In genomic region chr12:47102406-47102805, GRCh38 we compare ENCODE assay signal across 17 cellular contexts. TPM values are rescaled to one million over a fixed set of nuclear protein-coding genes. Genes with fewer than 3 reads are reported as not detected.
DNase-seq lines count a peak whose midpoint lies in the region; ATAC-seq and TF ChIP-seq lines count a peak whose summit lies in the region.
"Had no signal": no experiment of that assay in that cellular context is flagged by ENCODE, and none has a peak within 500 bp of the region (broad histone marks: within the 10 kb centered on the region; RNA-seq: fewer than 3 reads in every experiment).

No MANE protein-coding gene starts in this region.

- ATAC-seq in HG03565 (IDR thresholded peaks at IDR 0.05; ENCODE audit: unreplicated experiment) = no peak
- ATAC-seq: K562 had no signal

- H3K9me2 ChIP-seq in hepatocyte (replicated peaks; ENCODE audit: insufficient read depth) = no peaks in the 10 kb centered on the region

- DNase-seq in hepatocyte (ENCODE audit: low spot score) (no peak), renal cortical epithelial cell (ENCODE audit: low read depth) (peak; percentile 77), vagina (ENCODE audit: extremely low spot score in 2 of 2) (no peak), NCI-H510A (lab: John Stamatoyannopoulos, UW) (no peak)
- no peak for DNase-seq in activated CD4-positive, alpha-beta T cell treated with anti-CD3 and anti-CD28 coated beads for 48 hours
- DNase-seq: Calu3; CD4-positive, CD25-positive, alpha-beta regulatory T cell; DMS53; H9; NCI-H187; NCI-H345; NCI-H748 treated with DMSO at 0.1 percent for 48 hours; OCI-M1 had no signal

- H3K27me3 ChIP-seq in hepatocyte (no peaks in the 10 kb centered on the region), vagina (no peaks in the 10 kb centered on the region)

- H3K4me3 ChIP-seq in hepatocyte = no peak overlapping the region
- no peak overlapping the region for H3K4me3 ChIP-seq in vagina
- H3K4me3 ChIP-seq: K562 had no signal

- no peaks in the 10 kb centered on the region for H3K9me3 ChIP-seq in hepatocyte (ENCODE audit: low read depth)
- H3K9me3 ChIP-seq in vagina = no peaks in the 10 kb centered on the region

- no peak overlapping the region for H3K4me2 ChIP-seq in hepatocyte

- TF ChIP-seq POLR2A in vagina (IDR thresholded peaks at IDR 0.05) = no peak

- peak overlapping the region; percentile 68 for H3K27ac ChIP-seq in VCaP
- peak overlapping the region; percentile 72 for H3K27ac ChIP-seq in hepatocyte
- H3K27ac ChIP-seq in vagina = peak overlapping the region; percentile 41
- H3K27ac ChIP-seq: RWPE1 had no signal

- WGBS in hepatocyte (ENCODE audit: low lambda C conversion rate, missing lambda C conversion rate) = 91% methylated on average over 4 of the region's 4 CpGs

- TF ChIP-seq CTCF in VCaP (conservative IDR thresholded peaks at IDR 0.05) = no peak
- TF ChIP-seq CTCF in hepatocyte (IDR thresholded peaks at IDR 0.05; ENCODE audit: poor library complexity) = no peak
- TF ChIP-seq CTCF in vagina (IDR thresholded peaks at IDR 0.05) = no peak

- H3K36me3 ChIP-seq in hepatocyte (replicated peaks; ENCODE audit: insufficient read depth, low read depth) (no peaks in the 10 kb centered on the region), vagina (no peaks in the 10 kb centered on the region)

- H3K4me1 ChIP-seq in hepatocyte (ENCODE audit: insufficient read depth) (peaks cover 8% of the 10 kb centered on the region), vagina (peaks cover 7% of the 10 kb centered on the region)

- no peak overlapping the region for H2AFZ ChIP-seq in hepatocyte

- H4K20me1 ChIP-seq in hepatocyte (ENCODE audit: insufficient read depth, poor library complexity, severe bottlenecking) = no peaks in the 10 kb centered on the region

- intact Hi-C loops in vagina (cut with DNase I) = no loop called here

- no peaks in the 10 kb centered on the region for H3K79me2 ChIP-seq in hepatocyte

RNA-seq across cellular contexts. Expression of gene AMIGO2, which starts 22.6 kb away (rescaled TPM):
- 57.2 and 57.8 TPM in 2 replicates for total RNA-seq in hepatocyte
- 57.3 and 65.6 TPM in 2 replicates for polyA plus RNA-seq in hepatocyte
- total RNA-seq in renal cortical epithelial cell = 154 and 312 TPM in 2 replicates
- 20.4 TPM for total RNA-seq in vagina

RNA-seq across cellular contexts. Expression of gene PCED1B, which starts 23.0 kb away (rescaled TPM):
- total RNA-seq in hepatocyte = 3.6 and 5.9 TPM in 2 replicates
- polyA plus RNA-seq in hepatocyte = 6.4 and 6.6 TPM in 2 replicates
- 1.6 and 3.5 TPM in 2 replicates for total RNA-seq in renal cortical epithelial cell
- total RNA-seq in vagina = 6.9 TPM
